In genomic region chr11:96854425-96854824, GRCh38 we compare ENCODE assay signal across 4 cellular contexts.
"Had no signal": no experiment of that assay in that cellular context is flagged by ENCODE, and none has a peak within 500 bp of the region (broad histone marks: within the 10 kb centered on the region; RNA-seq: fewer than 3 reads in every experiment).

No MANE protein-coding gene starts in this region.

- H3K27ac ChIP-seq: HL-60 had no signal

- DNase-seq: IMR-90 had no signal

- H3K4me3 ChIP-seq: K562 had no signal

- ATAC-seq: HepG2, K562 had no signal
